In the genomic region with DNA sequence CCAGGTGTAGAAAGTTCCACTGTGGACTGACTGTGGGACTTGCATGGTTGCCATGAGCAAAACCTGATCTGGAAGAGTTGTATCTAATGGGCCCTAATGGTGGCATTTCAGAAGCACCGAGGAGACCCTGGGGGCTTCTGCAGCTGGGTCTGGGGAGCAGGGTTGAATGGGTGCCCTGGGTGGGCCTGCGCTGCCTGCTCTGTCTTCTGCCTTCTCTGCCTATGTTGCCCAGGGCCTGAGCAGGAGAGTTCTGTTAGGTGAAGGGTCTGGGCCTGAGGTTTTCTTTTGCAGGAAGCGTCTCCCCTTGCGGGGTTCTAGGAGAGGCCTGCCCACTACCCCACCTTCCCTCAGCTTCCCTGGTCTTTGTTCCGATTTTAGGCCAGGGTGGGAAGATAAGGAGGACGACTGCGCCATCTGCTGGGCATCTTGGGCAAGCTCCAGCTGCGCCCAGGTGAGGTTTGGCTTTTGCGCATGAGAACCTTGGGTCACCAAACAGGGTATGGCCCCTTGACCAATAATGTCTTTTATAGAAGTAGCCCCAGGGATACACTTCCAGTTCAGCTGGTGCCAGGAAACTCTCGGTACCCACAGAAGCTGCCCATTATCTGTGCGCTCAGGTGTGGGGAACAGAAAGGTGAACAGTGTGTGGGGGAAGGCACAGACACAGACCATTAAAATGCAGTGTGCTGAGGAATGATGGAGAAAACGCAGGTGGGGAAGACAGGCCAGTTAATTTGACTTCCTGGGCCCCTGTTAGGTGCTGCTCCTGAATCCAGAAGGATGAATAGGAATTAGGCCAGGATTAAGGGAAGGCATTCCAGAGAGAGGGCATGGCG, we compare ENCODE assay signal across 8 cellular contexts. TPM values are rescaled to one million over a fixed set of nuclear protein-coding genes. Genes with fewer than 3 reads are reported as not detected.
DNase-seq lines count a peak whose midpoint lies in the region; TF ChIP-seq lines count a peak whose summit lies in the region.

No MANE protein-coding gene starts in this region.

- intact Hi-C loops in cardiac septum (cut with DNase I) = loop anchor here (5.0 to 10.0 kb wide), 2 partner anchors 131 to 444 kb away; no protein-coding TSS in a partner anchor
- intact Hi-C loops in sigmoid colon (cut with DNase I) = loop anchor here (2.0 to 5.0 kb wide), 2 partner anchors 444 to 649 kb away; no protein-coding TSS in a partner anchor

- peaks cover 0 to 3% (median 1%) of the 10 kb centered on the region in 4 donors for H3K36me3 ChIP-seq in sigmoid colon

- WGBS in sigmoid colon, 2 donors = 28 to 34% methylated on average over 13 of the region's 13 CpGs

- TF ChIP-seq POLR2A in sigmoid colon (IDR thresholded peaks at IDR 0.05) = no peak

- H3K27ac ChIP-seq in sigmoid colon = no peak overlapping the region

- TF ChIP-seq EP300 in sigmoid colon (IDR thresholded peaks at IDR 0.05) = no peak

- no peaks in the 10 kb centered on the region for H3K9me3 ChIP-seq in sigmoid colon

- no peaks in the 10 kb centered on the region for H3K4me1 ChIP-seq in sigmoid colon

- DNase-seq in COR-L47 (lab: John Stamatoyannopoulos, UW) = peak; percentile 61
- peak; percentile 62 for DNase-seq in GM20000 (ENCODE audit: low spot score)
- peak; percentile 26 for DNase-seq in Jurkat, Clone E6-1 (ENCODE audit: low read depth, low spot score)
- DNase-seq in SHP77 treated with DMSO at 0.1 percent for 48 hours (lab: John Stamatoyannopoulos, UW) = peak; percentile 12
- peak; percentile 55 for DNase-seq in activated naive CD4-positive, alpha-beta T cell treated with Interleukin-2 at 50 U/mL for 16 hours
- peak; percentile 84 for DNase-seq in cardiac septum (ENCODE audit: low spot score)
- DNase-seq in sigmoid colon = peak; percentile 68
- DNase-seq in occipital lobe (lab: John Stamatoyannopoulos, UW) = no peak

- H3K27me3 ChIP-seq in sigmoid colon = no peaks in the 10 kb centered on the region

- H3K4me3 ChIP-seq in Jurkat, Clone E6-1 (ENCODE audit: low read length) = no peak overlapping the region
- no peak overlapping the region for H3K4me3 ChIP-seq in sigmoid colon

- TF ChIP-seq CTCF in GM20000 (IDR thresholded peaks at IDR 0.05; ENCODE audit: extremely low read depth, missing control alignments) (peak; percentile 82), sigmoid colon (IDR thresholded peaks at IDR 0.05) (peak in 3 of 4 experiments; percentile 62 to 79 (median 73))

RNA-seq across cellular contexts. Expression of gene COMMD9, which starts 23.2 kb away (rescaled TPM):
- 61.2 TPM for polyA plus RNA-seq in Jurkat, Clone E6-1 (2012; ENCODE audit: insufficient read depth, insufficient read length)
- total RNA-seq in cardiac septum (33.9 TPM), sigmoid colon (10 to 100 TPM; 15.5 to 44.6 (median 26.2) TPM), occipital lobe (51.3 TPM)
- polyA plus RNA-seq in sigmoid colon = 10 to 100 TPM; 30.7 to 40.8 (median 40.2) TPM

RNA-seq across cellular contexts. Expression of gene PRR5L, which starts 30.1 kb away (rescaled TPM):
- polyA plus RNA-seq in Jurkat, Clone E6-1 (2012; ENCODE audit: insufficient read depth, insufficient read length) = not detected
- 4.0 TPM for total RNA-seq in cardiac septum
- 10 to 100 TPM in 1 of 4 donors, 1 to 10 TPM in 3; 3.3 to 11.9 (median 5.1) TPM for total RNA-seq in sigmoid colon
- polyA plus RNA-seq in sigmoid colon = 100 to 1,000 TPM in 1 of 3 donors, 10 to 100 TPM in 2; 75.7 to 105 (median 99.1) TPM
- 3.1 TPM for total RNA-seq in occipital lobe
